19 cellular contexts compared by ENCODE assay signal in the genomic region with DNA sequence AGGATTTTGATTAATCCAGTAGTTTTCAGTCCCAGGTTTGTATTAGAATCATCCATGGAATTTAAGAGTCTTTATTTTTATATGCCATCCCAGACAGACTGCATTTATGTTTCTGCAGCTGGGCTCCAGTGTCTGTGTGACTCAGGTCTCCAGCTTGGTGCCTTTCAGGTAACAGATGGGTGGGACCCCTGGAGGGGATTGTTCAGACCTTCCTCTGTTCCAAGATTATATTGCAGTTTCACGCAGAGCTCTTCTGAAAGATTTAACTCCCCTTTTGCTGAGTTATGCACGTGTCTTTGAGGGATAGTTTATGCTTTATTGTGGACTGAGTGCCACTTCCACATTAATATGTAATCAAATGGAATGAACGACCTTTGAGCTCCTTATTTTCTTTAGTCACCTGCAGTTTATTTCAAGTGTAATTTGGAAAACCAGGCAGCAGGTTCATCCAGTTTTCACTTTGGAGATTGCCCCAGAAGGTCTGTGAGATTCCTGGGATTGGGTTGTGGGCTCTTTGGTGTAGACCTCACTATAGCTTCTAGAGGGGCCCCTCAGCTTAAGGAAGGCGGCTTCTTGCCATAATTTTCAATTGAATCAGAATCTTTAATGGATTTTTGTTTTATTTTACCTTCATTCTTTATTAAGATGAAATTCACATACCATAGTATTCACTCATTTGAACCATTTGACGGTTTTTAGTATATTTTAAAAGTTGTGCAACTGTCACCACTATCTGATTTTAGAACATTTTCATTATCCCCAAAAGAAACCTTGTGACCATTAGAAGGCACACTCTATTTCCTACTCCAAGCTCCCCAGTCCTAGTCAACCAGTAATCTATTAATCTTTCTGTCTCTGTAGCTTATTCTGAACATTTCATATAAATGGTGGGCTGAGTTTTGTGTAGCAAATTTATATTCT.
A peak's percentile ranks its signal among the peaks of the same experiment; 100 is the strongest.
DNase-seq lines count a peak whose midpoint lies in the region; ATAC-seq and TF ChIP-seq lines count a peak whose summit lies in the region.
"Had no signal": no experiment of that assay in that cellular context is flagged by ENCODE, and none has a peak within 500 bp of the region (broad histone marks: within the 10 kb centered on the region; RNA-seq: fewer than 3 reads in every experiment).

No MANE protein-coding gene starts in this region.

- H3K4me3 Mint-ChIP-seq in WTC11 = no peak overlapping the region
- H3K4me3 Mint-ChIP-seq in neural progenitor cell = no peak overlapping the region
- H3K4me3 Mint-ChIP-seq: activated CD8-positive, alpha-beta T cell treated with anti-CD3 and anti-CD28 coated beads, Interleukin-2, amount 10 ng/mL, durations not matched to agents 7 days and 5 days had no signal

- no peak overlapping the region for H3K4me3 ChIP-seq in brain microvascular endothelial cell (ENCODE audit: low read depth, low read length)
- H3K4me3 ChIP-seq in mesodermal cell (ENCODE audit: extremely low read depth, insufficient read depth, low read length, poor library complexity, severe bottlenecking) = no peak overlapping the region
- no peak overlapping the region for H3K4me3 ChIP-seq in stomach
- H3K4me3 ChIP-seq in neural progenitor cell = no peak overlapping the region

- no peak for TF ChIP-seq POLR2A in stomach (IDR thresholded peaks at IDR 0.05)

- no peak for TF ChIP-seq EP300 in stomach (IDR thresholded peaks at IDR 0.05)

- in situ Hi-C loops in brain microvascular endothelial cell (cut with HindIII; ENCODE audit: low pct_ligation_motif_present, low sequenced_read_pairs) = no loop called here

- H3K9me3 Mint-ChIP-seq in WTC11 (no peaks in the 10 kb centered on the region), neural progenitor cell (peaks cover 2% of the 10 kb centered on the region)

- ATAC-seq in WTC11 = no peak
- ATAC-seq: activated CD8-positive, alpha-beta T cell treated with anti-CD3 and anti-CD28 coated beads, Interleukin-2, amount 10 ng/mL, durations not matched to agents 7 days and 5 days; left ventricle myocardium superior; sciatic nerve had no signal

- H3K27me3 ChIP-seq in brain microvascular endothelial cell (replicated peaks) = no peaks in the 10 kb centered on the region
- H3K27me3 ChIP-seq in stomach = no peaks in the 10 kb centered on the region
- H3K27me3 ChIP-seq in neural progenitor cell = no peaks in the 10 kb centered on the region

- H3F3A ChIP-seq in neural progenitor cell (ENCODE audit: low read depth) = no peaks in the 10 kb centered on the region

- H3K4me2 ChIP-seq in neural progenitor cell = no peak overlapping the region

- no peaks in the 10 kb centered on the region for H4K20me1 ChIP-seq in neural progenitor cell (ENCODE audit: low read depth)

- TF ChIP-seq CTCF in brain microvascular endothelial cell (IDR thresholded peaks at IDR 0.05; ENCODE audit: low read depth, low read length, missing control alignments) = no peak
- no peak for TF ChIP-seq CTCF in stomach (IDR thresholded peaks at IDR 0.05)
- TF ChIP-seq CTCF in WTC11 (IDR thresholded peaks at IDR 0.05) = no peak
- TF ChIP-seq CTCF in neural progenitor cell (IDR thresholded peaks at IDR 0.05) = no peak

- no peaks in the 10 kb centered on the region for H3K79me2 ChIP-seq in neural progenitor cell (ENCODE audit: low read depth)
- H3K79me2 ChIP-seq: parathyroid adenoma had no signal

- WGBS in mesodermal cell (ENCODE audit: insufficient coverage in 2 of 2), 2 experiments = 100% methylated on average over 1 of the region's 5 CpGs
- 44 to 62% (median 45%) methylated on average over 5 of the region's 5 CpGs for WGBS in stomach, 5 donors

- H3K36me3 ChIP-seq in brain microvascular endothelial cell (replicated peaks) = peaks cover 35% of the 10 kb centered on the region
- H3K36me3 ChIP-seq in mesodermal cell (ENCODE audit: control insufficient read depth, insufficient read depth, low read length) = peaks cover 70% of the 10 kb centered on the region
- peaks cover 0 to 6% (median 0%) of the 10 kb centered on the region in 4 donors for H3K36me3 ChIP-seq in stomach
- H3K36me3 ChIP-seq in neural progenitor cell = no peaks in the 10 kb centered on the region

- intact Hi-C loops in stomach (cut with DNase I; ENCODE audit: low total_unique reads) = no loop called here

- H2AFZ ChIP-seq in neural progenitor cell (replicated peaks) = no peak overlapping the region
- H2AFZ ChIP-seq: parathyroid adenoma had no signal

- H3K27ac ChIP-seq in brain microvascular endothelial cell (peak overlapping the region; percentile 9), mesodermal cell (ENCODE audit: low read depth, low read length, severe bottlenecking) (peak overlapping the region; percentile 54), stomach (peak overlapping the region; percentile 13 to 65 (median 48)), neural progenitor cell (no peak overlapping the region)
- H3K27ac ChIP-seq: parathyroid adenoma had no signal

- H3K4me1 Mint-ChIP-seq in WTC11 (peaks cover 16% of the 10 kb centered on the region), neural progenitor cell (peaks cover 48% of the 10 kb centered on the region)

- H3K27ac Mint-ChIP-seq in WTC11 (no peak overlapping the region), neural progenitor cell (no peak overlapping the region)
- H3K27ac Mint-ChIP-seq: activated CD8-positive, alpha-beta T cell treated with anti-CD3 and anti-CD28 coated beads, Interleukin-2, amount 10 ng/mL, durations not matched to agents 7 days and 5 days had no signal

- H3K4me1 ChIP-seq in mesodermal cell (ENCODE audit: control insufficient read depth, insufficient read depth, low read length, poor library complexity, severe bottlenecking) (peaks cover 31% of the 10 kb centered on the region), stomach (peaks cover 46 to 88% (median 68%) of the 10 kb centered on the region in 4 donors), neural progenitor cell (peaks cover 64% of the 10 kb centered on the region)

- H3K27me3 Mint-ChIP-seq in WTC11 (ENCODE audit: low read depth) = no peaks in the 10 kb centered on the region
- H3K27me3 Mint-ChIP-seq in neural progenitor cell (ENCODE audit: insufficient read depth, low read depth) = no peaks in the 10 kb centered on the region

- CTCF ChIA-PET in WTC11 (lab: Charles Lee) = interaction anchor here (1.0 to 1.2 kb wide), 2 partner anchors 11 to 33 kb away, joined by 3 to 4 read pairs; no protein-coding TSS in a partner anchor

- no peak overlapping the region for H3K9ac ChIP-seq in neural progenitor cell
- H3K9ac ChIP-seq: parathyroid adenoma had no signal

- no peaks in the 10 kb centered on the region for H3K36me3 Mint-ChIP-seq in WTC11
- H3K36me3 Mint-ChIP-seq in neural progenitor cell = peaks cover 11% of the 10 kb centered on the region

- POLR2A ChIA-PET in WTC11 (lab: Charles Lee) = no interaction called here

- no peaks in the 10 kb centered on the region for H3K9me3 ChIP-seq in mesodermal cell (ENCODE audit: control insufficient read depth, low read length)
- no peaks in the 10 kb centered on the region for H3K9me3 ChIP-seq in stomach
- no peaks in the 10 kb centered on the region for H3K9me3 ChIP-seq in neural progenitor cell (ENCODE audit: low read depth)

- DNase-seq in NCI-H2171 treated with DMSO at 0.1 percent for 48 hours (lab: John Stamatoyannopoulos, UW) (peak; percentile 85), brain microvascular endothelial cell (no peak), stomach (no peak), WTC11 (ENCODE audit: low spot score) (no peak), NCI-H446 treated with DMSO at 0.1 percent for 48 hours (lab: John Stamatoyannopoulos, UW) (no peak), neural progenitor cell (ENCODE audit: low spot score) (no peak)
- DNase-seq: activated CD8-positive, alpha-beta T cell treated with anti-CD3 and anti-CD28 coated beads, Interleukin-2, amount 10 ng/mL, durations not matched to agents 7 days and 5 days; activated naive CD4-positive, alpha-beta T cell treated with anti-CD3 and anti-CD28 coated beads, Interleukin-2, amount 50 U/mL, for 16 hours; activated T-cell treated with anti-CD3 and anti-CD28 coated beads, Interleukin-2, amount 50 U/mL, for 1 hour; AML-193; glutamatergic neuron; Karpas-422; left ventricle myocardium superior; NCI-H187; RPMI8226; T1000 had no signal

TF ChIP-seq in WTC11, 78 proteins besides CTCF, POLR2A, EP300 and RAD21 (continues in another document):
- TF ChIP-seq, protein P1, sequence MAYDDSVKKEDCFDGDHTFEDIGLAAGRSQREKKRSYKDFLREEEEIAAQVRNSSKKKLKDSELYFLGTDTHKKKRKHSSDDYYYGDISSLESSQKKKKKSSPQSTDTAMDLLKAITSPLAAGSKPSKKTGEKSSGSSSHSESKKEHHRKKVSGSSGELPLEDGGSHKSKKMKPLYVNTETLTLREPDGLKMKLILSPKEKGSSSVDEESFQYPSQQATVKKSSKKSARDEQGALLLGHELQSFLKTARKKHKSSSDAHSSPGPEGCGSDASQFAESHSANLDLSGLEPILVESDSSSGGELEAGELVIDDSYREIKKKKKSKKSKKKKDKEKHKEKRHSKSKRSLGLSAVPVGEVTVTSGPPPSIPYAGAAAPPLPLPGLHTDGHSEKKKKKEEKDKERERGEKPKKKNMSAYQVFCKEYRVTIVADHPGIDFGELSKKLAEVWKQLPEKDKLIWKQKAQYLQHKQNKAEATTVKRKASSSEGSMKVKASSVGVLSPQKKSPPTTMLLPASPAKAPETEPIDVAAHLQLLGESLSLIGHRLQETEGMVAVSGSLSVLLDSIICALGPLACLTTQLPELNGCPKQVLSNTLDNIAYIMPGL (CRISPR knock-in tag; IDR thresholded peaks at IDR 0.05) = no peak
- TF ChIP-seq FOXJ3 (CRISPR knock-in tag; IDR thresholded peaks at IDR 0.05; ENCODE audit: borderline replicate concordance) (no peak), CBFB (CRISPR knock-in tag; IDR thresholded peaks at IDR 0.05; ENCODE audit: low read depth) (no peak), STAT6 (CRISPR knock-in tag; conservative IDR thresholded peaks at IDR 0.05; ENCODE audit: low read depth) (no peak)
